Comparison of ENCODE assay signal across 15 cellular contexts in genomic region chr17:49101054-49101534, GRCh38. TPM values are rescaled to one million over a fixed set of nuclear protein-coding genes. Genes with fewer than 3 reads are reported as not detected.
DNase-seq lines count a peak whose midpoint lies in the region; ATAC-seq and TF ChIP-seq lines count a peak whose summit lies in the region.
"Had no signal": no experiment of that assay in that cellular context is flagged by ENCODE, and none has a peak within 500 bp of the region (broad histone marks: within the 10 kb centered on the region; RNA-seq: fewer than 3 reads in every experiment).

No MANE protein-coding gene starts in this region.

- BruUV-seq in PC-9 (replicated peaks; lab: Mats Ljungman, UMichigan) = no TSS peak

- no peak for TF ChIP-seq POLR2A in heart left ventricle (IDR thresholded peaks at IDR 0.05)

- POLR2A ChIA-PET in PC-9 (lab: Charles Lee; ENCODE audit: unreplicated experiment) = interaction anchor here (0.7 to 1.0 kb wide), 2 partner anchors 11 to 21 kb away, joined by 4 read pairs; no protein-coding TSS in a partner anchor

- intact Hi-C loops in PC-9 (cut with micrococcal nuclease; ENCODE audit: unreplicated experiment) = no loop called here
- intact Hi-C loops in heart left ventricle (cut with DNase I) = no loop called here
- intact Hi-C loops in activated naive CD4-positive, alpha-beta T cell treated with anti-CD3 and anti-CD28 coated beads for 36 hours (cut with micrococcal nuclease) = no loop called here

- H4K20me1 ChIP-seq in GM23338 (replicated peaks; ENCODE audit: insufficient read depth) (no peaks in the 10 kb centered on the region), PC-9 (ENCODE audit: insufficient read depth) (no peaks in the 10 kb centered on the region)

- H3K79me2 ChIP-seq in GM23338 (replicated peaks; ENCODE audit: insufficient read depth) (no peaks in the 10 kb centered on the region), PC-9 (ENCODE audit: low read depth) (no peaks in the 10 kb centered on the region)

- no peaks in the 10 kb centered on the region for H3K36me3 Mint-ChIP-seq in GM23338 (ENCODE audit: low read depth)
- no peaks in the 10 kb centered on the region for H3K36me3 Mint-ChIP-seq in activated naive CD4-positive, alpha-beta T cell treated with anti-CD3 and anti-CD28 coated beads for 36 hours (ENCODE audit: low read depth)
- H3K36me3 Mint-ChIP-seq: activated naive CD8-positive, alpha-beta T cell treated with anti-CD3 and anti-CD28 coated beads, Interleukin-2, amount 10 ng/mL, durations not matched to agents 7 days and 5 days had no signal

- WGBS in heart left ventricle, 4 donors = 53 to 60% (median 57%) methylated on average over 4 of the region's 4 CpGs

- H3K4me1 ChIP-seq in GM23338 (ENCODE audit: insufficient read depth) = no peaks in the 10 kb centered on the region
- peaks cover 43% of the 10 kb centered on the region for H3K4me1 ChIP-seq in PC-9 (replicated peaks; ENCODE audit: insufficient read depth)
- no peaks in the 10 kb centered on the region for H3K4me1 ChIP-seq in heart left ventricle

- no peaks in the 10 kb centered on the region for H3K9me3 Mint-ChIP-seq in GM23338
- no peaks in the 10 kb centered on the region for H3K9me3 Mint-ChIP-seq in activated naive CD4-positive, alpha-beta T cell treated with anti-CD3 and anti-CD28 coated beads for 36 hours
- H3K9me3 Mint-ChIP-seq: activated naive CD8-positive, alpha-beta T cell treated with anti-CD3 and anti-CD28 coated beads, Interleukin-2, amount 10 ng/mL, durations not matched to agents 7 days and 5 days; endodermal cell had no signal

- H3K36me3 ChIP-seq in GM23338 (ENCODE audit: insufficient read depth) (no peaks in the 10 kb centered on the region), PC-9 (ENCODE audit: low read depth) (no peaks in the 10 kb centered on the region), heart left ventricle (no peaks in the 10 kb centered on the region)

- ATAC-seq in GM23338 (no peak), heart left ventricle (no peak)

- no peaks in the 10 kb centered on the region; the same call in 2 of the 3 replicates for H3K4me1 Mint-ChIP-seq in GM23338
- H3K4me1 Mint-ChIP-seq in activated naive CD4-positive, alpha-beta T cell treated with anti-CD3 and anti-CD28 coated beads for 36 hours (ENCODE audit: low read depth) = no peaks in the 10 kb centered on the region
- H3K4me1 Mint-ChIP-seq: activated naive CD8-positive, alpha-beta T cell treated with anti-CD3 and anti-CD28 coated beads, Interleukin-2, amount 10 ng/mL, durations not matched to agents 7 days and 5 days had no signal

- no peak overlapping the region for H3K4me2 ChIP-seq in GM23338
- H3K4me2 ChIP-seq in PC-9 = peak overlapping the region; percentile 70

- DNase-seq in GM23338 (ENCODE audit: low spot score) (no peak), PC-9 (peak; percentile 86 to 100), epithelial cell of prostate (ENCODE audit: low read depth, low spot score) (peak; percentile 93), renal cortical epithelial cell (ENCODE audit: low read depth) (peak; percentile 57), heart left ventricle (no peak), NCI-H524 (lab: John Stamatoyannopoulos, UW) (no peak), NCI-H1694 treated with DMSO at 0.1 percent for 48 hours (lab: John Stamatoyannopoulos, UW) (no peak)
- no peak for DNase-seq in activated naive CD4-positive, alpha-beta T cell treated with anti-CD3 and anti-CD28 coated beads for 36 hours
- DNase-seq: activated CD4-positive, alpha-beta T cell treated with anti-CD3 and anti-CD28 coated beads, Interleukin-2, amount 50 U/mL, for 4 hours; activated naive CD8-positive, alpha-beta T cell treated with anti-CD3 and anti-CD28 coated beads, Interleukin-2, amount 10 ng/mL, durations not matched to agents 7 days and 5 days; endodermal cell; NCI-H1436 treated with DMSO at 0.1 percent for 48 hours; occipital lobe; SHP77 treated with DMSO at 0.1 percent for 48 hours had no signal

- TF ChIP-seq CTCF in GM23338 (conservative IDR thresholded peaks at IDR 0.05; ENCODE audit: low read depth in 2 of 2) (no peak), PC-9 (conservative IDR thresholded peaks at IDR 0.05) (no peak), heart left ventricle (IDR thresholded peaks at IDR 0.05) (no peak)

- H3K27ac ChIP-seq in GM23338 (ENCODE audit: low read depth) (no peak overlapping the region), PC-9 (peak overlapping the region; percentile 97), epithelial cell of prostate (peak overlapping the region; percentile 65), heart left ventricle (no peak overlapping the region)

- H3K27me3 ChIP-seq in GM23338 (ENCODE audit: insufficient read depth) (no peaks in the 10 kb centered on the region), PC-9 (ENCODE audit: insufficient read depth, low read depth) (no peaks in the 10 kb centered on the region), heart left ventricle (peaks cover 0 to 22% (median 4%) of the 10 kb centered on the region in 9 donors)

- peaks cover 4% of the 10 kb centered on the region for H3K27me3 Mint-ChIP-seq in GM23338 (ENCODE audit: insufficient read depth, low read depth, poor library complexity)
- H3K27me3 Mint-ChIP-seq in activated naive CD4-positive, alpha-beta T cell treated with anti-CD3 and anti-CD28 coated beads for 36 hours (ENCODE audit: low read depth) = peaks cover 4% of the 10 kb centered on the region

- H3K27ac Mint-ChIP-seq in GM23338 = no peak overlapping the region
- no peak overlapping the region for H3K27ac Mint-ChIP-seq in activated naive CD4-positive, alpha-beta T cell treated with anti-CD3 and anti-CD28 coated beads for 36 hours
- H3K27ac Mint-ChIP-seq: activated naive CD8-positive, alpha-beta T cell treated with anti-CD3 and anti-CD28 coated beads, Interleukin-2, amount 10 ng/mL, durations not matched to agents 7 days and 5 days; endodermal cell had no signal

- H3K4me3 ChIP-seq in GM23338 (no peak overlapping the region), PC-9 (peak overlapping the region; percentile 23; the same call in 1 of the 2 replicates), heart left ventricle (no peak overlapping the region)

- CTCF ChIA-PET in PC-9 (lab: Charles Lee) = interaction anchor here (0.6 kb wide), 2 partner anchors 57 to 66 kb away, joined by 3 to 12 read pairs; no protein-coding TSS in a partner anchor
- CTCF ChIA-PET in activated naive CD4-positive, alpha-beta T cell treated with anti-CD3 and anti-CD28 coated beads for 36 hours (lab: Charles Lee) = interaction anchor here (1.5 kb wide), 1 partner anchor 21 kb away, joined by 3 read pairs; no protein-coding TSS in a partner anchor

- H3K9me3 ChIP-seq in PC-9 (ENCODE audit: insufficient read depth, low read depth) (no peaks in the 10 kb centered on the region), heart left ventricle (no peaks in the 10 kb centered on the region)

- no peak overlapping the region for H3K4me3 Mint-ChIP-seq in GM23338
- H3K4me3 Mint-ChIP-seq in activated naive CD4-positive, alpha-beta T cell treated with anti-CD3 and anti-CD28 coated beads for 36 hours = no peak overlapping the region
- H3K4me3 Mint-ChIP-seq: activated naive CD8-positive, alpha-beta T cell treated with anti-CD3 and anti-CD28 coated beads, Interleukin-2, amount 10 ng/mL, durations not matched to agents 7 days and 5 days; endodermal cell had no signal

- H3F3A ChIP-seq in GM23338 (replicated peaks; ENCODE audit: low read depth) (no peaks in the 10 kb centered on the region), PC-9 (ENCODE audit: insufficient read depth, low read depth) (peaks cover 42% of the 10 kb centered on the region)

- H2AFZ ChIP-seq in GM23338 (0 out of 2 replicates have a peak overlapping the region, but pooled peaks have one; percentile 18), PC-9 (no peak overlapping the region)

- H3K9me2 ChIP-seq in GM23338 (ENCODE audit: insufficient read depth) = no peaks in the 10 kb centered on the region
- no peaks in the 10 kb centered on the region for H3K9me2 ChIP-seq in PC-9 (ENCODE audit: insufficient read depth)

TF ChIP-seq in GM23338, 12 proteins besides CTCF, POLR2A, EP300 and RAD21 (continues in another document):
- TF ChIP-seq EZH2phosphoT487 (IDR thresholded peaks at IDR 0.05; ENCODE audit: unreplicated experiment) = no peak
- TF ChIP-seq EZH2 (IDR thresholded peaks at IDR 0.05; ENCODE audit: low read depth, unreplicated experiment) = no peak
- no peak for TF ChIP-seq POLR2AphosphoS5 (IDR thresholded peaks at IDR 0.05; ENCODE audit: low read depth)

RNA-seq across cellular contexts. Expression of gene B4GALNT2, which starts 31.5 kb away (rescaled TPM):
- total RNA-seq in GM23338 (2014; rRNA removed; shearing (Covaris generic)) = not detected in 2 replicates
- polyA plus RNA-seq in GM23338 (2016; fragmentation: Nextera tagmentation; extraction: Ambion mirVana) = not detected in 2 replicates
- total RNA-seq in PC-9 (2021) = 0.10 TPM in 1 of 2 replicates, not detected in the other
- total RNA-seq in renal cortical epithelial cell = 1.2 and 2.2 TPM in 2 replicates
- total RNA-seq in heart left ventricle = under 1 TPM in 2 of 9 donors, not detected in 7; 0.07 to 0.08 TPM
- polyA plus RNA-seq in heart left ventricle = not detected
- total RNA-seq in activated naive CD4-positive, alpha-beta T cell treated with anti-CD3 and anti-CD28 coated beads for 36 hours = under 1 TPM in 1 of 2 experiments, not detected in 1; 0.02 TPM
- total RNA-seq: activated naive CD8-positive, alpha-beta T cell treated with anti-CD3 and anti-CD28 coated beads, Interleukin-2, amount 10 ng/mL, durations not matched to agents 7 days and 5 days; occipital lobe; urinary bladder had no signal
- polyA plus RNA-seq: urinary bladder had no signal

Comparison
In these comparisons a context has a peak if more than half of its experiments do, and no peak if none do; other contexts are left out.
1. DNase-seq: peak in PC-9 (2 of 2), epithelial cell of prostate (single experiment) and renal cortical epithelial cell (single experiment); none in GM23338 (single experiment), heart left ventricle (0 of 5), activated naive CD4-positive, alpha-beta T cell treated with anti-CD3 and anti-CD28 coated beads for 36 hours (single experiment), NCI-H524 (0 of 2) and NCI-H1694 treated with DMSO at 0.1 percent for 48 hours (single experiment).
2. H3K27ac ChIP-seq: peak in PC-9 (single experiment) and epithelial cell of prostate (single experiment); none in GM23338 (single experiment) and heart left ventricle (0 of 12).